In the genomic region with DNA sequence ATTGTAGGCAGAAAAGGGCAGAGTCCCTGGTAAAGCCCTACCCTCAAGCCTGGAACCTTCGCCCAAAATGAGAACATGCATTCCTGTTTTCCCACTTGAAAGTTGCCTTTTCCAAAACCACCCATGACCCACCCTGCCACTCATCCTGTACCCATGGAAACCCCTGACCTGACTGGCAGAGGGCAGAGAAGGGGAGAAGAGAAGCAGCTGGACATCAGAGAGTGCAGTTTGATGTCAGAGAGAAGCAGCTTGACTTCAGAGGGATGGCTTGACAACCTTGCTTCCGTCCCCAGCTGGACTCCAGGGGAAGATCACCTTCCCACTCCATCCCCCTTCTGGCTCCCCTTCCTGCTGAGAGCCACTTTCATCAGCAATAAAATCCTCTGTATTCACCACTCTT, we compare ENCODE assay signal across 15 cellular contexts. TPM values are rescaled to one million over a fixed set of nuclear protein-coding genes. Genes with fewer than 3 reads are reported as not detected.
A peak's percentile ranks its signal among the peaks of the same experiment; 100 is the strongest.
DNase-seq lines count a peak whose midpoint lies in the region; ATAC-seq and TF ChIP-seq lines count a peak whose summit lies in the region.
"Had no signal": no experiment of that assay in that cellular context is flagged by ENCODE, and none has a peak within 500 bp of the region (broad histone marks: within the 10 kb centered on the region; RNA-seq: fewer than 3 reads in every experiment).

No MANE protein-coding gene starts in this region.

- H3K4me3 ChIP-seq in HEK293 (ENCODE audit: low read depth, low read length) (no peak overlapping the region), neural progenitor cell (no peak overlapping the region), tibial artery (no peak overlapping the region)
- H3K4me3 ChIP-seq: HAP-1 had no signal

- no peak for TF ChIP-seq CTCF in HEK293 (tag by site-specific recombination; IDR thresholded peaks at IDR 0.05)
- no peak for TF ChIP-seq CTCF in neural progenitor cell (IDR thresholded peaks at IDR 0.05)
- TF ChIP-seq CTCF in tibial artery (IDR thresholded peaks at IDR 0.05), result no peak

- POLR2A ChIA-PET in HEK293 (lab: Yijun Ruan, JAX), result no interaction called here

- no peak overlapping the region for H3K4me2 ChIP-seq in neural progenitor cell

- peaks cover 5% of the 10 kb centered on the region for H3K4me1 Mint-ChIP-seq in neural progenitor cell
- H3K4me1 Mint-ChIP-seq: CD4-positive, alpha-beta memory T cell had no signal

- no peak overlapping the region for H2AFZ ChIP-seq in neural progenitor cell (replicated peaks)

- H3K9me3 Mint-ChIP-seq in neural progenitor cell, result peaks cover 8% of the 10 kb centered on the region
- H3K9me3 Mint-ChIP-seq: HFFc6 had no signal

- no peaks in the 10 kb centered on the region for H3K27me3 Mint-ChIP-seq in neural progenitor cell (ENCODE audit: insufficient read depth, low read depth)
- H3K27me3 Mint-ChIP-seq: CD4-positive, alpha-beta memory T cell had no signal

- H3K79me2 ChIP-seq in neural progenitor cell (ENCODE audit: low read depth), result no peaks in the 10 kb centered on the region

- H3K36me3 ChIP-seq in HEK293 (ENCODE audit: control insufficient read depth in 2 of 2, insufficient read depth in 1 of 2, low read length in 2 of 2) (no peaks in the 10 kb centered on the region), neural progenitor cell (no peaks in the 10 kb centered on the region), tibial artery (no peaks in the 10 kb centered on the region)
- H3K36me3 ChIP-seq: BE2C, HAP-1 had no signal

- no peak overlapping the region for H3K27ac Mint-ChIP-seq in neural progenitor cell
- H3K27ac Mint-ChIP-seq: HFFc6 had no signal

- H3K27me3 ChIP-seq in neural progenitor cell (no peaks in the 10 kb centered on the region), tibial artery (no peaks in the 10 kb centered on the region)

- no peaks in the 10 kb centered on the region for H4K20me1 ChIP-seq in neural progenitor cell (ENCODE audit: low read depth)

- DNase-seq in NCI-H2196 (lab: John Stamatoyannopoulos, UW; ENCODE audit: unreplicated experiment), result peak; percentile 72
- peak; percentile 38 to 50 for DNase-seq in SHP77 (lab: John Stamatoyannopoulos, UW)
- no peak for DNase-seq in neural progenitor cell (ENCODE audit: low spot score)
- no peak for DNase-seq in tibial artery
- no peak for DNase-seq in Right ventricle myocardium inferior (ENCODE audit: missing footprints)
- DNase-seq: BE2C; CD4-positive, alpha-beta memory T cell; DMS79; HFFc6 had no signal

- ATAC-seq in HG03342 (IDR thresholded peaks at IDR 0.05; ENCODE audit: unreplicated experiment) (no peak), HG02870 (IDR thresholded peaks at IDR 0.05; ENCODE audit: unreplicated experiment) (no peak), Right ventricle myocardium inferior (no peak)

- no peaks in the 10 kb centered on the region for H3K9me3 ChIP-seq in HEK293 (ENCODE audit: control insufficient read depth, insufficient read depth, low read depth, low read length)
- no peaks in the 10 kb centered on the region for H3K9me3 ChIP-seq in neural progenitor cell (ENCODE audit: low read depth)
- H3K9me3 ChIP-seq in tibial artery, result no peaks in the 10 kb centered on the region
- H3K9me3 ChIP-seq: BE2C had no signal

- H3K9ac ChIP-seq in neural progenitor cell, result no peak overlapping the region

- no peaks in the 10 kb centered on the region for H3F3A ChIP-seq in neural progenitor cell (ENCODE audit: low read depth)

- intact Hi-C loops in tibial artery (cut with DNase I; ENCODE audit: low total_unique reads), result no loop called here
- intact Hi-C loops in Right ventricle myocardium inferior (cut with DNase I), result no loop called here

- CTCF ChIA-PET in HEK293 (lab: Yijun Ruan, JAX), result interaction anchor here (0.6 to 1.0 kb wide), 2 partner anchors 15 to 57 kb away, joined by 3 read pairs; no protein-coding TSS in a partner anchor

- H3K4me1 ChIP-seq in HEK293 (ENCODE audit: control insufficient read depth, insufficient read depth, low read length), result peaks cover 3% of the 10 kb centered on the region; the same call in 1 of the 2 replicates
- no peaks in the 10 kb centered on the region for H3K4me1 ChIP-seq in neural progenitor cell
- H3K4me1 ChIP-seq in tibial artery, result no peaks in the 10 kb centered on the region
- H3K4me1 ChIP-seq: BE2C had no signal

- no peaks in the 10 kb centered on the region for H3K36me3 Mint-ChIP-seq in neural progenitor cell
- H3K36me3 Mint-ChIP-seq: CD4-positive, alpha-beta memory T cell had no signal

- peak overlapping the region; percentile 35 for H3K4me3 Mint-ChIP-seq in neural progenitor cell
- H3K4me3 Mint-ChIP-seq: CD4-positive, alpha-beta memory T cell; HFFc6 had no signal

- H3K27ac ChIP-seq in HEK293 (ENCODE audit: extremely low read depth, low read depth, low read length) (no peak overlapping the region), neural progenitor cell (no peak overlapping the region), tibial artery (no peak overlapping the region)
- H3K27ac ChIP-seq: C4-2B, HL-60 had no signal

TF ChIP-seq in HEK293, 187 proteins besides CTCF, POLR2A, EP300 and RAD21:
- no peak for TF ChIP-seq ZNF830 (tag by site-specific recombination; IDR thresholded peaks at IDR 0.05; ENCODE audit: low read depth)
- TF ChIP-seq ZNF335 (tag by site-specific recombination; conservative IDR thresholded peaks at IDR 0.05), result no peak
- no peak for TF ChIP-seq ZFHX2 (tag by site-specific recombination; conservative IDR thresholded peaks at IDR 0.05)
- TF ChIP-seq ZNF16 (tag by site-specific recombination; IDR thresholded peaks at IDR 0.05; ENCODE audit: low read depth), result no peak
- TF ChIP-seq FEZF1 (tag by site-specific recombination; IDR thresholded peaks at IDR 0.05), result no peak
- no peak for TF ChIP-seq ZNF274 (IDR thresholded peaks at IDR 0.05; ENCODE audit: low read length)
- no peak for TF ChIP-seq ZNF274 (tag by site-specific recombination; IDR thresholded peaks at IDR 0.05; ENCODE audit: borderline replicate concordance)
- no peak for TF ChIP-seq KLF9 (tag by site-specific recombination; IDR thresholded peaks at IDR 0.05; ENCODE audit: low read depth)
- no peak for TF ChIP-seq ZNF677 (tag by site-specific recombination; IDR thresholded peaks at IDR 0.05)
- TF ChIP-seq ZNF654 (tag by site-specific recombination; IDR thresholded peaks at IDR 0.05; ENCODE audit: low read depth), result no peak
- no peak for TF ChIP-seq ZNF221 (tag by site-specific recombination; IDR thresholded peaks at IDR 0.05; ENCODE audit: borderline replicate concordance)
- peak; percentile 72 for TF ChIP-seq ZIC2 (tag by site-specific recombination; IDR thresholded peaks at IDR 0.05)
- TF ChIP-seq ZNF558 (tag by site-specific recombination; IDR thresholded peaks at IDR 0.05), result no peak
- no peak for TF ChIP-seq ZBTB1 (tag by site-specific recombination; IDR thresholded peaks at IDR 0.05)
- TF ChIP-seq ZNF76 (tag by site-specific recombination; IDR thresholded peaks at IDR 0.05; ENCODE audit: borderline replicate concordance, low read depth), result no peak
- TF ChIP-seq OSR2 (tag by site-specific recombination; IDR thresholded peaks at IDR 0.05), result 0 out of 2 replicates have a peak, but pooled peaks have one; percentile 29

RNA-seq across cellular contexts. Expression of a gene that starts 15.8 kb away (rescaled TPM):
- 33.3 and 57.3 TPM in 2 replicates for total RNA-seq in neural progenitor cell (ENCODE audit: low replicate concordance)
- 21.9 TPM for total RNA-seq in Right ventricle myocardium inferior

Comparison
In these comparisons a context has a peak if more than half of its experiments do, and no peak if none do; other contexts are left out.
1. DNase-seq: peak in NCI-H2196 (single experiment) and SHP77 (2 of 2); none in neural progenitor cell (single experiment), tibial artery (0 of 2) and Right ventricle myocardium inferior (single experiment).